Comparison of ENCODE assay signal across 4 cellular contexts in the genomic region with DNA sequence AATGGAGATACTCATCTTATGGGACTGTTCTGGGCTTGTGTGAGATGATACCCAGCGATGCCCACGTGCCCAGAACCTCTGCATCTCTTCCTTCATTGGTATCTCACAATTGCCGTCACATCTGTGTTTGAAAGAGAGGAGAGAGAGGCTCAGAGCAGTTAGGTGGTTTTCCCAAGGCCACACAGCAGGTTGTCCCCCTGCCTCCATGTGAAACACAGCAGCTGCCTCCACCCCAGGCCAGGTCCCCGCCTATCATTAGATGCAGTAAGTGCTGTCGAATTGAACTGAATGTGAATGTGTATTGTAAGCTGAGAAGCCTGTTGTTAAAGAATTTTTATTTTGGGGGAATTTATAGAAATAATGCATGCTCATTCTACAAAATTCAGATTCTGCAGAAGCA. TPM values are rescaled to one million over a fixed set of nuclear protein-coding genes. Genes with fewer than 3 reads are reported as not detected.
"Had no signal": no experiment of that assay in that cellular context is flagged by ENCODE, and none has a peak within 500 bp of the region (broad histone marks: within the 10 kb centered on the region; RNA-seq: fewer than 3 reads in every experiment).

No MANE protein-coding gene starts in this region.

RNA-seq across cellular contexts. Expression of gene BMP8A, which starts 5.1 kb away (rescaled TPM):
- total RNA-seq: naive thymus-derived CD8-positive, alpha-beta T cell; osteocyte; psoas muscle had no signal
- polyA plus RNA-seq: naive thymus-derived CD8-positive, alpha-beta T cell; neural cell had no signal
